34 cellular contexts compared by ENCODE assay signal in genomic region chr19:23999821-24000610, GRCh38.
DNase-seq lines count a peak whose midpoint lies in the region; ATAC-seq and TF ChIP-seq lines count a peak whose summit lies in the region.
"Had no signal": no experiment of that assay in that cellular context is flagged by ENCODE, and none has a peak within 500 bp of the region (broad histone marks: within the 10 kb centered on the region; RNA-seq: fewer than 3 reads in every experiment).

No MANE protein-coding gene starts in this region.

- H3K9me3 ChIP-seq in suprapubic skin: no peaks in the 10 kb centered on the region
- H3K9me3 ChIP-seq: adrenal gland, body of pancreas, HAP-1, right lobe of liver, vagina had no signal

- H3K27me3 ChIP-seq in suprapubic skin: no peaks in the 10 kb centered on the region
- H3K27me3 ChIP-seq: adrenal gland, body of pancreas, heart right ventricle, neutrophil, right lobe of liver, vagina had no signal

- no peak for TF ChIP-seq EP300 in suprapubic skin (IDR thresholded peaks at IDR 0.05)

- H3K4me3 ChIP-seq in suprapubic skin: no peak overlapping the region
- H3K4me3 ChIP-seq: A549, adrenal gland, body of pancreas, HAP-1, heart right ventricle, right lobe of liver, vagina had no signal

- no peaks in the 10 kb centered on the region for H3K4me1 Mint-ChIP-seq in activated T-helper 17 cell treated with anti-CD3 and anti-CD28 coated beads, Interleukin-2, amount 50 U/mL, for 72 hours
- H3K4me1 Mint-ChIP-seq: activated naive CD4-positive, alpha-beta T cell treated with anti-CD3 and anti-CD28 coated beads, Interleukin-2, amount 10 ng/mL, durations not matched to agents 7 days and 5 days; CD4-positive, CD25-positive, alpha-beta regulatory T cell; mesothelial cell of epicardium; stimulated activated naive CD8-positive, alpha-beta T cell treated with anti-CD3 and anti-CD28 coated beads, Interleukin-15, amount 100 ng/mL, for 72 hours had no signal

- no peak for TF ChIP-seq CTCF in suprapubic skin (IDR thresholded peaks at IDR 0.05)

- ATAC-seq in activated T-helper 17 cell treated with anti-CD3 and anti-CD28 coated beads, Interleukin-2, amount 50 U/mL, for 72 hours (replicated peaks): no peak
- ATAC-seq: A549; activated CD8-positive, alpha-beta T cell treated with anti-CD3 and anti-CD28 coated beads for 36 hours; body of pancreas; heart right ventricle; right lobe of liver; SK-N-SH treated with all-trans-retinoic acid at 6 μM for 48 hours; stimulated activated naive CD8-positive, alpha-beta T cell treated with anti-CD3 and anti-CD28 coated beads, Interleukin-15, amount 100 ng/mL, for 72 hours had no signal

- no peaks in the 10 kb centered on the region for H3K27me3 Mint-ChIP-seq in activated T-helper 17 cell treated with anti-CD3 and anti-CD28 coated beads, Interleukin-2, amount 50 U/mL, for 72 hours
- H3K27me3 Mint-ChIP-seq: activated naive CD4-positive, alpha-beta T cell treated with anti-CD3 and anti-CD28 coated beads, Interleukin-2, amount 10 ng/mL, durations not matched to agents 7 days and 5 days; CD4-positive, CD25-positive, alpha-beta regulatory T cell; progenitor cell of endocrine pancreas; stimulated activated naive CD8-positive, alpha-beta T cell treated with anti-CD3 and anti-CD28 coated beads, Interleukin-15, amount 100 ng/mL, for 72 hours had no signal

- peaks cover 24% of the 10 kb centered on the region for H3K9me3 Mint-ChIP-seq in activated T-helper 17 cell treated with anti-CD3 and anti-CD28 coated beads, Interleukin-2, amount 50 U/mL, for 72 hours

- peak overlapping the region; percentile 28 for H3K27ac ChIP-seq in suprapubic skin
- H3K27ac ChIP-seq: A549, adrenal gland, body of pancreas, heart right ventricle, HL-60, KMS-11, neutrophil, right lobe of liver, vagina had no signal

- no peak overlapping the region for H3K27ac Mint-ChIP-seq in activated T-helper 17 cell treated with anti-CD3 and anti-CD28 coated beads, Interleukin-2, amount 50 U/mL, for 72 hours
- H3K27ac Mint-ChIP-seq: activated CD8-positive, alpha-beta T cell treated with anti-CD3 and anti-CD28 coated beads for 36 hours; activated naive CD4-positive, alpha-beta T cell treated with anti-CD3 and anti-CD28 coated beads, Interleukin-2, amount 10 ng/mL, durations not matched to agents 7 days and 5 days; activated T-helper 1 cell treated with anti-CD3 and anti-CD28 coated beads, Interleukin-12 subunit alpha, Interleukin-12 subunit beta, Interleukin-2, Interleukin-4 antibody, amounts not matched to agents 30 ng/mL and 10 ng/mL and 1 ng/mL, durations not matched to agents 14 hours and 24 hours and 36 hours; CD4-positive, CD25-positive, alpha-beta regulatory T cell; mesothelial cell of epicardium; progenitor cell of endocrine pancreas; stimulated activated naive CD8-positive, alpha-beta T cell treated with anti-CD3 and anti-CD28 coated beads, Interleukin-15, amount 100 ng/mL, for 72 hours had no signal

- H3K4me1 ChIP-seq in suprapubic skin: no peaks in the 10 kb centered on the region
- H3K4me1 ChIP-seq: A549, adrenal gland, body of pancreas, HAP-1, heart right ventricle, right lobe of liver, vagina had no signal

- H3K4me3 Mint-ChIP-seq in activated T-helper 17 cell treated with anti-CD3 and anti-CD28 coated beads, Interleukin-2, amount 50 U/mL, for 72 hours: no peak overlapping the region
- H3K4me3 Mint-ChIP-seq: activated CD8-positive, alpha-beta T cell treated with anti-CD3 and anti-CD28 coated beads for 36 hours; activated naive CD4-positive, alpha-beta T cell treated with anti-CD3 and anti-CD28 coated beads, Interleukin-2, amount 10 ng/mL, durations not matched to agents 7 days and 5 days; activated T-helper 1 cell treated with anti-CD3 and anti-CD28 coated beads, Interleukin-12 subunit alpha, Interleukin-12 subunit beta, Interleukin-2, Interleukin-4 antibody, amounts not matched to agents 30 ng/mL and 10 ng/mL and 1 ng/mL, durations not matched to agents 14 hours and 24 hours and 36 hours; CD4-positive, CD25-positive, alpha-beta regulatory T cell; mesothelial cell of epicardium; stimulated activated naive CD8-positive, alpha-beta T cell treated with anti-CD3 and anti-CD28 coated beads, Interleukin-15, amount 100 ng/mL, for 72 hours had no signal

- WGBS in suprapubic skin: 79% methylated on average over 9 of the region's 9 CpGs

- H3K36me3 ChIP-seq in suprapubic skin: no peaks in the 10 kb centered on the region
- H3K36me3 ChIP-seq: adrenal gland, HAP-1, heart right ventricle, neutrophil, right lobe of liver, vagina had no signal

- H3K36me3 Mint-ChIP-seq in activated T-helper 17 cell treated with anti-CD3 and anti-CD28 coated beads, Interleukin-2, amount 50 U/mL, for 72 hours (ENCODE audit: low read depth): no peaks in the 10 kb centered on the region
- H3K36me3 Mint-ChIP-seq: activated naive CD4-positive, alpha-beta T cell treated with anti-CD3 and anti-CD28 coated beads, Interleukin-2, amount 10 ng/mL, durations not matched to agents 7 days and 5 days had no signal

- peak; percentile 27 for DNase-seq in NCI-H2171 treated with DMSO at 0.1 percent for 48 hours (lab: John Stamatoyannopoulos, UW)
- no peak for DNase-seq in NCI-H2171 (lab: John Stamatoyannopoulos, UW)
- DNase-seq in NCI-H345 (lab: John Stamatoyannopoulos, UW): peak; percentile 76
- peak; percentile 17 for DNase-seq in SW480 (ENCODE audit: low spot score)
- no peak for DNase-seq in suprapubic skin (ENCODE audit: low spot score in 2 of 2)
- DNase-seq in SIG-M5 (lab: John Stamatoyannopoulos, UW): no peak
- no peak for DNase-seq in activated CD4-positive, CD25-positive, alpha-beta regulatory T cell (lab: John Stamatoyannopoulos, UW)
- DNase-seq: activated CD4-positive, alpha-beta T cell treated with anti-CD3 and anti-CD28 coated beads for 1 hour; activated CD8-positive, alpha-beta memory T cell treated with anti-CD3 and anti-CD28 coated beads, Interleukin-2, amount 50 U/mL, for 48 hours; activated CD8-positive, alpha-beta T cell treated with anti-CD3 and anti-CD28 coated beads for 36 hours; activated naive CD4-positive, alpha-beta T cell treated with anti-CD3 and anti-CD28 coated beads, Interleukin-2, amount 10 ng/mL, durations not matched to agents 7 days and 5 days; adrenal gland; body of pancreas; CD4-positive, CD25-positive, alpha-beta regulatory T cell; heart right ventricle; kidney; MM.1S; NCI-H1436 treated with DMSO at 0.1 percent for 48 hours; NCI-H774; right lobe of liver; stimulated activated CD8-positive, alpha-beta memory T cell treated with anti-CD3 and anti-CD28 coated beads, Interleukin-4, amount 100 ng/mL, for 48 hours; stimulated activated naive CD8-positive, alpha-beta T cell treated with anti-CD3 and anti-CD28 coated beads, Interleukin-15, amount 100 ng/mL, for 72 hours; T-helper 2 cell had no signal

- no peak for TF ChIP-seq POLR2A in suprapubic skin (IDR thresholded peaks at IDR 0.05)

Comparison
In these comparisons a context has a peak if more than half of its experiments do, and no peak if none do; other contexts are left out.
1. DNase-seq: peak in NCI-H2171 treated with DMSO at 0.1 percent for 48 hours (single experiment), NCI-H345 (single experiment) and SW480 (single experiment); none in NCI-H2171 (single experiment), suprapubic skin (0 of 2), SIG-M5 (single experiment) and activated CD4-positive, CD25-positive, alpha-beta regulatory T cell (0 of 4).